Comparison of ENCODE assay signal across 9 cellular contexts in the genomic region with DNA sequence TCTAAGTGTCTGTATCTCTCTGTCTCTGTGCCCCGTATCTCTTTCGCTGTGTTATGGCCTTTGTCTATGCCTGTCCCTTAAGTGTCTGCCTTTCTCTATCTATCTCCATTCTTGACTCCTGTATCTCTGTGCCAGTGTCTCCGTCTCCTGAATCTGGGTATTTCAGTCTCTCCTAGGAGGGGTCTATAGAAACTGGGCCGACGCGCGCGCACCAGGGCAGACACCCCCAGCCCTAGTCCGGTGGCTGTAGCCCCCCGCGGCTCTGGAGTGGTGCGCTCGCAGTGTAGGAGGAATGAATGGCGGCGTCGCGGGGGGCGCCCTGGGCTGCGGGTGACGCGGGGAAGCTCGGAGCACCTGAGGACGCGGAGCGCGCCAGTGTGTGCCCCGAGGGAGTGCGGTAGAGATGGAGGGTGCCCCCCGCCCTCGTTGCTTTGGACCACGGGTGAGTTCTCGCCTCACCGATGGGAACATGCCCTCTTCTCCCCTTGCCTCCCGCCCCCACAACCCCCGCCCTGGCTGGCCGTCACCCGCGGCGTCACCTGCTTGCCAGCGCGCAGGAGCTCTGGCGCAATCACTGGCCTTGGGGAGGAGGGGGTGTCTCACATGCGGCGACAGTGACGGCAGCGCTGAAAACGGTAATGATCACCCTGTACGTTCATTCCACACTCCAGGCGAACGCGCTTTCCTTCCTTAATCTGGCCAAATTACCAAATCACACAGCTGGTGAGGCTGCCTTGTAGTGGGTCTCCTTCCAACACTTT. TPM values are rescaled to one million over a fixed set of nuclear protein-coding genes. Genes with fewer than 3 reads are reported as not detected.
DNase-seq lines count a peak whose midpoint lies in the region; TF ChIP-seq lines count a peak whose summit lies in the region.
"Had no signal": no experiment of that assay in that cellular context is flagged by ENCODE, and none has a peak within 500 bp of the region (broad histone marks: within the 10 kb centered on the region; RNA-seq: fewer than 3 reads in every experiment).

No MANE protein-coding gene starts in this region.

- peaks cover 12% of the 10 kb centered on the region for H3K36me3 Mint-ChIP-seq in activated T-cell treated with anti-CD3 and anti-CD28 coated beads, Interleukin-2, amount 50 U/mL, for 24 hours (ENCODE audit: low read depth)

- H3K27ac ChIP-seq in iPS-20b (ENCODE audit: low read length), result no peak overlapping the region
- H3K27ac ChIP-seq in suprapubic skin, result no peak overlapping the region

- no peaks in the 10 kb centered on the region for H3K4me1 ChIP-seq in ES-I3 (ENCODE audit: insufficient read depth, low read length)
- H3K4me1 ChIP-seq in iPS-20b (ENCODE audit: insufficient read depth, low read length), result no peaks in the 10 kb centered on the region; the same call in 1 of the 2 replicates
- peaks cover 33% of the 10 kb centered on the region for H3K4me1 ChIP-seq in suprapubic skin

- H3K9me3 ChIP-seq in ES-I3 (ENCODE audit: control insufficient read depth, insufficient read depth, low read length) (no peaks in the 10 kb centered on the region), iPS-20b (ENCODE audit: insufficient read depth, low read depth, low read length) (no peaks in the 10 kb centered on the region), suprapubic skin (no peaks in the 10 kb centered on the region)

- H3K27me3 Mint-ChIP-seq in activated T-cell treated with anti-CD3 and anti-CD28 coated beads, Interleukin-2, amount 50 U/mL, for 24 hours, result peaks cover 56% of the 10 kb centered on the region

- 2% methylated on average over 9 of the region's 51 CpGs for WGBS in suprapubic skin

- TF ChIP-seq EP300 in suprapubic skin (IDR thresholded peaks at IDR 0.05), result no peak

- peak overlapping the region; percentile 83 for H3K4me3 Mint-ChIP-seq in activated T-cell treated with anti-CD3 and anti-CD28 coated beads, Interleukin-2, amount 50 U/mL, for 24 hours

- H3K27me3 ChIP-seq in iPS-20b (ENCODE audit: insufficient read depth, low read length) (peaks cover 68% of the 10 kb centered on the region), suprapubic skin (peaks cover 66% of the 10 kb centered on the region)

- DNase-seq in NCI-H1694 treated with DMSO at 0.1 percent for 48 hours (lab: John Stamatoyannopoulos, UW) (peak; percentile 4), suprapubic skin (ENCODE audit: low spot score in 2 of 2) (no peak), GM10266 (ENCODE audit: extremely low spot score) (no peak), H4 (ENCODE audit: low spot score) (no peak), NCI-H446 (lab: John Stamatoyannopoulos, UW) (no peak)
- no peak for DNase-seq in activated T-cell treated with anti-CD3 and anti-CD28 coated beads, Interleukin-2, amount 50 U/mL, for 24 hours

- no peaks in the 10 kb centered on the region for H3K36me3 ChIP-seq in ES-I3 (ENCODE audit: insufficient read depth, low read length)
- H3K36me3 ChIP-seq in iPS-20b (ENCODE audit: insufficient read depth, low read depth, low read length), result no peaks in the 10 kb centered on the region
- peaks cover 4% of the 10 kb centered on the region for H3K36me3 ChIP-seq in suprapubic skin

- peak overlapping the region; percentile 78 for H3K9ac ChIP-seq in ES-I3 (ENCODE audit: low read depth, low read length)
- H3K9ac ChIP-seq in iPS-20b (ENCODE audit: low read depth, low read length), result peak overlapping the region; percentile 66; the same call in 1 of the 2 replicates

- H3K4me3 ChIP-seq in iPS-20b (ENCODE audit: low read length), result peak overlapping the region; percentile 83
- H3K4me3 ChIP-seq in suprapubic skin, result peak overlapping the region; percentile 50

- H3K9me3 Mint-ChIP-seq in activated T-cell treated with anti-CD3 and anti-CD28 coated beads, Interleukin-2, amount 50 U/mL, for 24 hours, result no peaks in the 10 kb centered on the region

- TF ChIP-seq POLR2A in suprapubic skin (IDR thresholded peaks at IDR 0.05), result no peak

- H3K27ac Mint-ChIP-seq in activated T-cell treated with anti-CD3 and anti-CD28 coated beads, Interleukin-2, amount 50 U/mL, for 24 hours, result peak overlapping the region; percentile 72

- TF ChIP-seq CTCF in suprapubic skin (IDR thresholded peaks at IDR 0.05) (no peak), GM10266 (IDR thresholded peaks at IDR 0.05; ENCODE audit: control insufficient read depth, insufficient read depth, low read depth, missing control alignments) (no peak)

- peaks cover 24% of the 10 kb centered on the region for H3K4me1 Mint-ChIP-seq in activated T-cell treated with anti-CD3 and anti-CD28 coated beads, Interleukin-2, amount 50 U/mL, for 24 hours (ENCODE audit: low read depth)

RNA-seq across cellular contexts. Expression of a gene that starts 1.0 kb away (rescaled TPM):
- total RNA-seq in suprapubic skin, result not detected
- total RNA-seq in H4 (2014; rRNA removed; shearing (Covaris generic)), result 0.47 and 1.6 TPM in 2 replicates

RNA-seq across cellular contexts. Expression of a gene that starts 12.9 kb away (rescaled TPM):
- 10 to 100 TPM in 2 of 4 donors, 1 to 10 TPM in 2; 4.3 to 11.8 (median 10.0) TPM for total RNA-seq in suprapubic skin
- total RNA-seq in H4 (2014; rRNA removed; shearing (Covaris generic)), result 19.5 and 21.6 TPM in 2 replicates

RNA-seq across cellular contexts. Expression of a gene that starts 13.5 kb away (rescaled TPM):
- not detected for total RNA-seq in suprapubic skin
- total RNA-seq in H4 (2014; rRNA removed; shearing (Covaris generic)), result not detected in 2 replicates
- total RNA-seq: renal cortical epithelial cell had no signal

RNA-seq across cellular contexts. Expression of a gene that starts 13.6 kb away (rescaled TPM):
- total RNA-seq in suprapubic skin, result 10 to 100 TPM; 36.6 to 63.0 (median 59.2) TPM
- total RNA-seq in H4 (2014; rRNA removed; shearing (Covaris generic)), result 98.6 and 110 TPM in 2 replicates

RNA-seq across cellular contexts. Expression of a gene that starts 33.0 kb away (rescaled TPM):
- under 1 TPM in 1 of 4 donors, not detected in 3; 0.24 TPM for total RNA-seq in suprapubic skin
- total RNA-seq in H4 (2014; rRNA removed; shearing (Covaris generic)), result not detected in 2 replicates
